ENCODE assay signal across 15 cellular contexts in genomic region chr7:47970750-47971149, GRCh38. TPM values are rescaled to one million over a fixed set of nuclear protein-coding genes. Genes with fewer than 3 reads are reported as not detected.
DNase-seq lines count a peak whose midpoint lies in the region; ATAC-seq and TF ChIP-seq lines count a peak whose summit lies in the region.
"Had no signal": no experiment of that assay in that cellular context is flagged by ENCODE, and none has a peak within 500 bp of the region (broad histone marks: within the 10 kb centered on the region; RNA-seq: fewer than 3 reads in every experiment).

No MANE protein-coding gene starts in this region.

- TF ChIP-seq POLR2A in right lobe of liver (IDR thresholded peaks at IDR 0.05) (no peak), lower leg skin (IDR thresholded peaks at IDR 0.05) (no peak)

- no peaks in the 10 kb centered on the region for H3K9me3 ChIP-seq in right lobe of liver
- H3K9me3 ChIP-seq: gastroesophageal sphincter had no signal

- WGBS in right lobe of liver (ENCODE audit: insufficient coverage, low coverage, low lambda C conversion rate, missing lambda C conversion rate) = 13% methylated on average over 1 of the region's 1 CpG
- WGBS in lower leg skin, 2 donors = 39 to 45% methylated on average over 1 of the region's 1 CpG

- H3K4me3 ChIP-seq in right lobe of liver (no peak overlapping the region), lower leg skin (ENCODE audit: low read depth, poor library complexity, severe bottlenecking) (no peak overlapping the region)
- H3K4me3 ChIP-seq: gastroesophageal sphincter had no signal

- DNase-seq in activated T-cell treated with anti-CD3 and anti-CD28 coated beads, Interleukin-2, amount 50 U/mL, for 24 hours = no peak
- DNase-seq in activated T-cell treated with anti-CD3 and anti-CD28 coated beads for 4 hours = no peak
- no peak for DNase-seq in right lobe of liver
- DNase-seq in stimulated activated effector memory CD8-positive, alpha-beta T cell treated with anti-CD3 and anti-CD28 coated beads, Interleukin-12 subunit alpha, Interleukin-12 subunit beta, amount 100 ng/mL, for 72 hours (ENCODE audit: low spot score in 2 of 2) = no peak
- no peak for DNase-seq in lower leg skin (ENCODE audit: low spot score in 2 of 2)
- no peak for DNase-seq in GF-D8 (lab: John Stamatoyannopoulos, UW)
- DNase-seq: ACHN; amygdala; DMS53; naive thymus-derived CD8-positive, alpha-beta T cell; NK-92 treated with Interleukin-12 subunit alpha and Interleukin-12 subunit beta, amount 100 ng/mL, for 24 hours; WERI-Rb-1 had no signal

- peaks cover 4 to 70% (median 23%) of the 10 kb centered on the region in 4 donors for H3K36me3 ChIP-seq in right lobe of liver

- H3K27ac ChIP-seq in VCaP = 0 out of 2 replicates have a peak overlapping the region, but pooled peaks have one; percentile 12
- H3K27ac ChIP-seq in right lobe of liver = peak overlapping the region in 2 of 3 donors; percentile 1 to 52
- H3K27ac ChIP-seq: WERI-Rb-1 had no signal

- peaks cover 91% of the 10 kb centered on the region for H3K36me3 Mint-ChIP-seq in activated T-cell treated with anti-CD3 and anti-CD28 coated beads, Interleukin-2, amount 50 U/mL, for 24 hours (ENCODE audit: low read depth)
- peaks cover 100% of the 10 kb centered on the region for H3K36me3 Mint-ChIP-seq in stimulated activated effector memory CD8-positive, alpha-beta T cell treated with anti-CD3 and anti-CD28 coated beads, Interleukin-12 subunit alpha, Interleukin-12 subunit beta, amount 100 ng/mL, for 72 hours

- no peak overlapping the region for H3K4me3 Mint-ChIP-seq in activated T-cell treated with anti-CD3 and anti-CD28 coated beads, Interleukin-2, amount 50 U/mL, for 24 hours
- no peak overlapping the region for H3K4me3 Mint-ChIP-seq in stimulated activated effector memory CD8-positive, alpha-beta T cell treated with anti-CD3 and anti-CD28 coated beads, Interleukin-12 subunit alpha, Interleukin-12 subunit beta, amount 100 ng/mL, for 72 hours

- ATAC-seq in right lobe of liver (peak in 1 of 4 donors; percentile 26), GM21528 (IDR thresholded peaks at IDR 0.05; ENCODE audit: low FRiP score, unreplicated experiment) (no peak)
- no peak for ATAC-seq in stimulated activated effector memory CD8-positive, alpha-beta T cell treated with anti-CD3 and anti-CD28 coated beads, Interleukin-12 subunit alpha, Interleukin-12 subunit beta, amount 100 ng/mL, for 72 hours
- ATAC-seq: naive thymus-derived CD8-positive, alpha-beta T cell had no signal

- no peaks in the 10 kb centered on the region for H3K9me3 Mint-ChIP-seq in activated T-cell treated with anti-CD3 and anti-CD28 coated beads, Interleukin-2, amount 50 U/mL, for 24 hours
- H3K9me3 Mint-ChIP-seq in stimulated activated effector memory CD8-positive, alpha-beta T cell treated with anti-CD3 and anti-CD28 coated beads, Interleukin-12 subunit alpha, Interleukin-12 subunit beta, amount 100 ng/mL, for 72 hours = no peaks in the 10 kb centered on the region
- H3K9me3 Mint-ChIP-seq: naive thymus-derived CD8-positive, alpha-beta T cell had no signal

- no peaks in the 10 kb centered on the region for H3K27me3 Mint-ChIP-seq in activated T-cell treated with anti-CD3 and anti-CD28 coated beads, Interleukin-2, amount 50 U/mL, for 24 hours
- H3K27me3 Mint-ChIP-seq: naive thymus-derived CD8-positive, alpha-beta T cell had no signal

- peaks cover 38% of the 10 kb centered on the region for H3K4me1 Mint-ChIP-seq in activated T-cell treated with anti-CD3 and anti-CD28 coated beads, Interleukin-2, amount 50 U/mL, for 24 hours (ENCODE audit: low read depth)
- peaks cover 46% of the 10 kb centered on the region for H3K4me1 Mint-ChIP-seq in stimulated activated effector memory CD8-positive, alpha-beta T cell treated with anti-CD3 and anti-CD28 coated beads, Interleukin-12 subunit alpha, Interleukin-12 subunit beta, amount 100 ng/mL, for 72 hours

- peak overlapping the region; percentile 42 for H3K27ac Mint-ChIP-seq in activated T-cell treated with anti-CD3 and anti-CD28 coated beads, Interleukin-2, amount 50 U/mL, for 24 hours
- H3K27ac Mint-ChIP-seq in stimulated activated effector memory CD8-positive, alpha-beta T cell treated with anti-CD3 and anti-CD28 coated beads, Interleukin-12 subunit alpha, Interleukin-12 subunit beta, amount 100 ng/mL, for 72 hours = peak overlapping the region; percentile 52

- no peaks in the 10 kb centered on the region for H3K27me3 ChIP-seq in right lobe of liver
- H3K27me3 ChIP-seq: gastroesophageal sphincter had no signal

- intact Hi-C loops in right lobe of liver (cut with DNase I) = no loop called here
- intact Hi-C loops in lower leg skin (cut with DNase I; ENCODE audit: low total_unique reads) = no loop called here

- H3K4me1 ChIP-seq in right lobe of liver = no peaks in the 10 kb centered on the region

- TF ChIP-seq CTCF in VCaP (conservative IDR thresholded peaks at IDR 0.05) = no peak
- no peak for TF ChIP-seq CTCF in right lobe of liver (IDR thresholded peaks at IDR 0.05)
- TF ChIP-seq CTCF in lower leg skin (IDR thresholded peaks at IDR 0.05) = no peak

RNA-seq across cellular contexts. Expression of gene HUS1, which starts 8.7 kb away (rescaled TPM):
- total RNA-seq in right lobe of liver (10 to 100 TPM; 16.1 to 40.5 (median 25.5) TPM), lower leg skin (10 to 100 TPM; 13.8 to 74.1 (median 29.3) TPM)

RNA-seq across cellular contexts. Expression of gene PKD1L1, which starts 22.5 kb away (rescaled TPM):
- total RNA-seq in right lobe of liver = 1 to 10 TPM in 1 of 6 experiments, under 1 TPM in 4, not detected in 1; 0.13 to 1.4 (median 0.51) TPM
- under 1 TPM; 0.04 to 0.12 (median 0.07) TPM for total RNA-seq in lower leg skin

RNA-seq across cellular contexts. Expression of gene SUN3, which starts 58.2 kb away (rescaled TPM):
- total RNA-seq in right lobe of liver (not detected), lower leg skin (not detected)
- total RNA-seq: gastroesophageal sphincter; naive thymus-derived CD8-positive, alpha-beta T cell had no signal
